ENCODE assay signal across 17 cellular contexts in genomic region chr3:124297062-124297980, GRCh38.
DNase-seq lines count a peak whose midpoint lies in the region; ATAC-seq and TF ChIP-seq lines count a peak whose summit lies in the region.
"Had no signal": no experiment of that assay in that cellular context is flagged by ENCODE, and none has a peak within 500 bp of the region (broad histone marks: within the 10 kb centered on the region; RNA-seq: fewer than 3 reads in every experiment).

No MANE protein-coding gene starts in this region.

- H3K27me3 Mint-ChIP-seq in MCF 10A (ENCODE audit: insufficient read depth, unreplicated experiment) (peaks cover 98% of the 10 kb centered on the region), nephron (ENCODE audit: low read depth) (no peaks in the 10 kb centered on the region)

- TF ChIP-seq POLR2A in breast epithelium (IDR thresholded peaks at IDR 0.05): no peak
- no peak for TF ChIP-seq POLR2A in body of pancreas (IDR thresholded peaks at IDR 0.05)

- H3K9me3 Mint-ChIP-seq in MCF 10A (ENCODE audit: unreplicated experiment) (no peaks in the 10 kb centered on the region), nephron (no peaks in the 10 kb centered on the region)
- H3K9me3 Mint-ChIP-seq: activated CD4-positive, alpha-beta memory T cell treated with anti-CD3 and anti-CD28 coated beads for 36 hours; central memory CD8-positive, alpha-beta T cell; neural crest cell had no signal

- H3F3A ChIP-seq in Loucy (ENCODE audit: low read depth): no peaks in the 10 kb centered on the region

- CTCF ChIA-PET in MCF 10A (lab: Yijun Ruan, JAX): interaction anchor here (0.6 to 1.3 kb wide), 3 partner anchors 16 to 170 kb away, joined by 3 to 4 read pairs (median 4); no protein-coding TSS in a partner anchor

- TF ChIP-seq CTCF in MCF 10A (IDR thresholded peaks at IDR 0.05; ENCODE audit: unreplicated experiment) (no peak), breast epithelium (IDR thresholded peaks at IDR 0.05) (no peak), Loucy (conservative IDR thresholded peaks at IDR 0.05; ENCODE audit: low read length) (no peak), body of pancreas (IDR thresholded peaks at IDR 0.05) (no peak), nephron (IDR thresholded peaks at IDR 0.05; ENCODE audit: unreplicated experiment in 3 of 3) (no peak)

- H3K4me1 Mint-ChIP-seq in MCF 10A (ENCODE audit: insufficient read depth, unreplicated experiment) (no peaks in the 10 kb centered on the region), nephron (peaks cover 60% of the 10 kb centered on the region)
- H3K4me1 Mint-ChIP-seq: central memory CD8-positive, alpha-beta T cell had no signal

- H2AFZ ChIP-seq in Loucy (ENCODE audit: low read length): 0 out of 2 replicates have a peak overlapping the region, but pooled peaks have one; percentile 2

- BruUV-seq in MCF 10A (replicated peaks; lab: Mats Ljungman, UMichigan): no TSS peak

- POLR2A ChIA-PET in MCF 10A (lab: Yijun Ruan, JAX): no interaction called here

- H3K9me3 ChIP-seq in breast epithelium (no peaks in the 10 kb centered on the region), Loucy (ENCODE audit: insufficient read depth, low read depth, low read length) (no peaks in the 10 kb centered on the region), body of pancreas (no peaks in the 10 kb centered on the region)
- H3K9me3 ChIP-seq: lower lobe of right lung had no signal

- intact Hi-C loops in MCF 10A (cut with micrococcal nuclease) (no loop called here), breast epithelium (cut with DNase I; ENCODE audit: low total_unique reads) (no loop called here), body of pancreas (cut with DNase I) (no loop called here)

- H3K27ac Mint-ChIP-seq in MCF 10A (ENCODE audit: low read depth, unreplicated experiment): no peak overlapping the region
- H3K27ac Mint-ChIP-seq in nephron: peak overlapping the region; percentile 26 to 71 (median 51)
- H3K27ac Mint-ChIP-seq: activated CD4-positive, alpha-beta memory T cell treated with anti-CD3 and anti-CD28 coated beads for 36 hours had no signal

- H4K20me1 ChIP-seq in Loucy (ENCODE audit: insufficient read depth, low read length, poor library complexity, severe bottlenecking): no peaks in the 10 kb centered on the region

- no peak overlapping the region for H3K27ac ChIP-seq in breast epithelium
- H3K27ac ChIP-seq in body of pancreas: no peak overlapping the region
- H3K27ac ChIP-seq: lower lobe of right lung had no signal

- H3K4me3 Mint-ChIP-seq in MCF 10A (ENCODE audit: unreplicated experiment) (no peak overlapping the region), nephron (no peak overlapping the region)
- H3K4me3 Mint-ChIP-seq: activated CD4-positive, alpha-beta memory T cell treated with anti-CD3 and anti-CD28 coated beads for 36 hours; central memory CD8-positive, alpha-beta T cell; neural crest cell had no signal

- peak overlapping the region; percentile 60 for H3K9ac ChIP-seq in Loucy (ENCODE audit: low read depth, low read length, poor library complexity, severe bottlenecking)

- H3K79me2 ChIP-seq in Loucy (ENCODE audit: insufficient read depth, low read length): no peaks in the 10 kb centered on the region

- H3K27me3 ChIP-seq in breast epithelium (no peaks in the 10 kb centered on the region), Loucy (ENCODE audit: insufficient read depth, low read length, poor library complexity, severe bottlenecking) (no peaks in the 10 kb centered on the region), body of pancreas (no peaks in the 10 kb centered on the region)

- DNase-seq in MCF 10A (ENCODE audit: unreplicated experiment) (peak; percentile 12), breast epithelium (ENCODE audit: low spot score in 2 of 2) (no peak), body of pancreas (no peak)
- DNase-seq: activated CD4-positive, alpha-beta memory T cell treated with anti-CD3 and anti-CD28 coated beads for 36 hours; effector memory CD4-positive, alpha-beta T cell; lower lobe of right lung; NCI-H2171 treated with DMSO at 0.1 percent for 48 hours; stimulated activated CD4-positive, alpha-beta T cell treated with anti-CD3 and anti-CD28 coated beads, Interleukin-2, amount 100 ng/mL, for 24 hours; SW 1271 had no signal

- ATAC-seq in body of pancreas: peak; percentile 33
- ATAC-seq in HG03520 (IDR thresholded peaks at IDR 0.05; ENCODE audit: unreplicated experiment): no peak
- ATAC-seq in HG02840 (IDR thresholded peaks at IDR 0.05; ENCODE audit: low FRiP score, unreplicated experiment): no peak
- ATAC-seq in GM19351 (IDR thresholded peaks at IDR 0.05; ENCODE audit: unreplicated experiment): no peak
- ATAC-seq: lower lobe of right lung, sciatic nerve had no signal

- H3K4me3 ChIP-seq in breast epithelium (no peak overlapping the region), Loucy (ENCODE audit: low read length, poor library complexity, severe bottlenecking) (no peak overlapping the region), body of pancreas (no peak overlapping the region)
- H3K4me3 ChIP-seq: lower lobe of right lung had no signal

- H3K36me3 Mint-ChIP-seq in MCF 10A (ENCODE audit: insufficient read depth, unreplicated experiment): no peaks in the 10 kb centered on the region
- H3K36me3 Mint-ChIP-seq in nephron (ENCODE audit: low read depth): peaks cover 16% of the 10 kb centered on the region
- H3K36me3 Mint-ChIP-seq: activated CD4-positive, alpha-beta memory T cell treated with anti-CD3 and anti-CD28 coated beads for 36 hours had no signal

- no peaks in the 10 kb centered on the region for H3K36me3 ChIP-seq in breast epithelium
- no peaks in the 10 kb centered on the region for H3K36me3 ChIP-seq in Loucy (ENCODE audit: insufficient read depth, low read length)
- no peaks in the 10 kb centered on the region for H3K36me3 ChIP-seq in body of pancreas (replicated peaks in 1 of 2; ENCODE audit: insufficient read depth in 1 of 2, low read depth in 2 of 2)
- H3K36me3 ChIP-seq: lower lobe of right lung had no signal

- 69 to 82% methylated on average over 3 of the region's 3 CpGs for WGBS in body of pancreas, 2 donors

- no peaks in the 10 kb centered on the region for H3K9me2 ChIP-seq in Loucy (replicated peaks; ENCODE audit: low read depth, low read length)

- peak overlapping the region; percentile 62 for H3K4me2 ChIP-seq in Loucy (ENCODE audit: low read depth, low read length, poor library complexity, severe bottlenecking)

- no peaks in the 10 kb centered on the region for H3K4me1 ChIP-seq in breast epithelium
- peaks cover 51% of the 10 kb centered on the region for H3K4me1 ChIP-seq in Loucy (ENCODE audit: insufficient read depth, low read length, poor library complexity, severe bottlenecking)
- H3K4me1 ChIP-seq in body of pancreas: no peaks in the 10 kb centered on the region
